Comparison of ENCODE assay signal across 11 cellular contexts in the genomic region with DNA sequence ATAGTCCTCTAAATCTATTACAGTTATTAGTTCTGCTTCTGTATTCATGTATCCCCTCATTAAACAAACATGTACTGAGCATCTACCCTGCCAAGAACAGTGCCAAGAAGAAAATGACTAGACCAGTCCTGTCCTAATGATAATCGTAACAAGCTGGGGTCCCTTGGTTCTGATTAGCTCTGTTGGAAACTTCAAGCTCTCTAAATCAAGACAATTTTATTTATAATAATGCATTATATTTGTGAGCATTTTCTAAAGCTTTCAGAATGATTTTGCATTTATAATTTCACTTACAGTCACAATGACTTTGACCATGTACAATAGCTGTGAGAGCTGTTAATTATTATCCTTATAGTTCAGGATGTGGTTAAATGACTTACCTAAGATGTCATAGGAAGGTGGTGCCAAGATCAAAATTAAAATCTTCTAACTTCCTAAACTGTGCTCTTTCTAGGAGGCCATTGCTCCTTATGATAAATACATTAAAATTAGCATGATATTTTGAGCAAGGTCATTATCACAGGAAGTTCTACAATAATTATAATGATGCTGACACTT.
A peak's percentile ranks its signal among the peaks of the same experiment; 100 is the strongest.
DNase-seq lines count a peak whose midpoint lies in the region; ATAC-seq, FAIRE-seq and TF ChIP-seq lines count a peak whose summit lies in the region.
"Had no signal": no experiment of that assay in that cellular context is flagged by ENCODE, and none has a peak within 500 bp of the region (broad histone marks: within the 10 kb centered on the region; RNA-seq: fewer than 3 reads in every experiment).

No MANE protein-coding gene starts in this region.

- H3K14ac ChIP-seq in H9 (ENCODE audit: insufficient read depth, low read length): no peak overlapping the region

- no peaks in the 10 kb centered on the region for H3K9me3 Mint-ChIP-seq in H9
- H3K9me3 Mint-ChIP-seq: central memory CD8-positive, alpha-beta T cell had no signal

- no peak overlapping the region for H3K18ac ChIP-seq in H9 (ENCODE audit: insufficient read length, low read depth, low read length)

- H3K27ac Mint-ChIP-seq in H9: no peak overlapping the region

- no peaks in the 10 kb centered on the region for H3K9me3 ChIP-seq in H9 (ENCODE audit: control insufficient read depth, low read depth, low read length)

- no peaks in the 10 kb centered on the region for H3K27me3 ChIP-seq in bronchial epithelial cell (ENCODE audit: control insufficient read depth, insufficient read depth, low read length)
- H3K27me3 ChIP-seq in H9 (ENCODE audit: insufficient read depth, low read length): no peaks in the 10 kb centered on the region

- no peak overlapping the region for H3K23ac ChIP-seq in H9 (ENCODE audit: insufficient read length, low read depth, low read length)

- no peak overlapping the region for H3T11ph ChIP-seq in H9 (ENCODE audit: low read length)

- no peak for FAIRE-seq in bronchial epithelial cell (lab: Jason Lieb, UNC)

- no peak overlapping the region for H2AFZ ChIP-seq in H9 (ENCODE audit: low read length)

- no peaks in the 10 kb centered on the region for H3K4me1 ChIP-seq in H9 (ENCODE audit: insufficient read depth, low read length)

- H4K20me1 ChIP-seq in H9 (ENCODE audit: control insufficient read depth, insufficient read depth, insufficient read length): no peaks in the 10 kb centered on the region

- no peak overlapping the region for H3K4me3 Mint-ChIP-seq in H9
- H3K4me3 Mint-ChIP-seq: central memory CD8-positive, alpha-beta T cell had no signal

- no peak overlapping the region for H3K9ac ChIP-seq in H9 (ENCODE audit: extremely low read depth, insufficient read length, low read length)

- no peak overlapping the region for H3K4me3 ChIP-seq in bronchial epithelial cell (ENCODE audit: low read depth, low read length)

- DNase-seq in bronchial epithelial cell (ENCODE audit: low read depth) (peak; percentile 41), NCI-H1436 treated with DMSO at 0.1 percent for 48 hours (lab: John Stamatoyannopoulos, UW) (no peak), GM10248 (ENCODE audit: extremely low spot score) (no peak), H9 (no peak)
- DNase-seq: NCI-H1417; stimulated activated naive CD4-positive, alpha-beta T cell treated with Interleukin-2 at 50 U/mL for 16 hours had no signal

- CTCF ChIA-PET in GM10248 (lab: Yijun Ruan, JAX): interaction anchor here (0.7 to 3.2 kb wide), 5 partner anchors 11 to 1736 kb away, joined by 3 to 10 read pairs (median 3); no protein-coding TSS in a partner anchor

- no peaks in the 10 kb centered on the region for H3K4me1 Mint-ChIP-seq in H9
- H3K4me1 Mint-ChIP-seq: central memory CD8-positive, alpha-beta T cell had no signal

- H3K79me1 ChIP-seq in H9 (ENCODE audit: insufficient read depth, low read depth, low read length, poor library complexity, severe bottlenecking): no peaks in the 10 kb centered on the region

- ATAC-seq in GM18861 (IDR thresholded peaks at IDR 0.05; ENCODE audit: unreplicated experiment): peak; percentile 95
- ATAC-seq in GM21619 (IDR thresholded peaks at IDR 0.05; ENCODE audit: unreplicated experiment): peak; percentile 92
- ATAC-seq in HG03196 (IDR thresholded peaks at IDR 0.05; ENCODE audit: unreplicated experiment): peak; percentile 81
- no peak for ATAC-seq in HG02870 (IDR thresholded peaks at IDR 0.05; ENCODE audit: unreplicated experiment)

- H2BK15ac ChIP-seq in H9 (ENCODE audit: low read depth, low read length): no peak overlapping the region

- no peak overlapping the region for H4K5ac ChIP-seq in H9 (ENCODE audit: insufficient read length, low read depth, low read length)

- H2AK5ac ChIP-seq in H9 (ENCODE audit: insufficient read length, low read length): no peak overlapping the region

- no peaks in the 10 kb centered on the region for H3K23me2 ChIP-seq in H9 (ENCODE audit: insufficient read length, low read depth, low read length, poor library complexity, severe bottlenecking)

- no peak overlapping the region for H3K27ac ChIP-seq in H9 (ENCODE audit: insufficient read length, low read depth, low read length)

- no peak overlapping the region for H2BK12ac ChIP-seq in H9 (ENCODE audit: insufficient read length, low read depth, low read length)

- H3K36me3 Mint-ChIP-seq in H9 (ENCODE audit: insufficient read depth in 1 of 3, low read depth in 3 of 3): no peaks in the 10 kb centered on the region

- TF ChIP-seq CTCF in bronchial epithelial cell (IDR thresholded peaks at IDR 0.05; ENCODE audit: insufficient read depth, low read length, severe bottlenecking) (no peak), GM10248 (IDR thresholded peaks at IDR 0.05; ENCODE audit: control extremely low read depth, extremely low read depth, low read depth, missing control alignments) (no peak), H9 (conservative IDR thresholded peaks at IDR 0.05) (no peak)

- no peaks in the 10 kb centered on the region for H3K36me3 ChIP-seq in bronchial epithelial cell (ENCODE audit: control insufficient read depth, insufficient read depth, low read length)

- H2BK120ac ChIP-seq in H9 (ENCODE audit: low read depth, low read length, poor library complexity, severe bottlenecking): no peak overlapping the region

- H2BK20ac ChIP-seq in H9 (ENCODE audit: low read depth, low read length, poor library complexity, severe bottlenecking): no peak overlapping the region

- H3K79me2 ChIP-seq in H9 (ENCODE audit: insufficient read depth, low read length): no peaks in the 10 kb centered on the region

- H3K4ac ChIP-seq in H9 (ENCODE audit: low read depth, low read length): no peak overlapping the region

- no CpG with 5 or more reads among the region's 1 CpG for WGBS in H9 (ENCODE audit: extremely low coverage, insufficient read length, low lambda C conversion rate)

- no peak overlapping the region for H3K56ac ChIP-seq in H9 (ENCODE audit: insufficient read length, low read depth, low read length)

- H3K27me3 Mint-ChIP-seq in H9 (ENCODE audit: low read depth): no peaks in the 10 kb centered on the region

- no peak overlapping the region for H2BK5ac ChIP-seq in H9 (ENCODE audit: insufficient read length, low read length)

- no peak overlapping the region for H3K4me2 ChIP-seq in H9 (ENCODE audit: insufficient read depth, insufficient read length, low read length)

- H4K91ac ChIP-seq in H9 (ENCODE audit: insufficient read length, low read depth, low read length): no peak overlapping the region

- POLR2A ChIA-PET in GM10248 (lab: Yijun Ruan, JAX): no interaction called here

- H4K8ac ChIP-seq in H9 (replicated peaks; ENCODE audit: insufficient read length, low read depth, low read length): no peak overlapping the region
